ENCODE assay signal across 1 cellular context in genomic region chr19:18436651-18437478, GRCh38.
TF ChIP-seq lines count a peak whose summit lies in the region.

No MANE protein-coding gene starts in this region.

TF ChIP-seq in H1, 55 proteins besides CTCF, POLR2A, EP300 and RAD21:
- TF ChIP-seq RBBP5 (IDR thresholded peaks at IDR 0.05; ENCODE audit: borderline replicate concordance, low read depth, low read length): peak; percentile 23; the same call in 1 of the 2 replicates
- TF ChIP-seq SIN3A (conservative IDR thresholded peaks at IDR 0.05 in 1 of 2, IDR thresholded peaks at IDR 0.05 in 1 of 2; ENCODE audit: low read depth in 1 of 2, low read length in 2 of 2): peak in 1 of 2 experiments; percentile 63; a peak in 2 of 4 replicates
- no peak for TF ChIP-seq CTBP2 (IDR thresholded peaks at IDR 0.05; ENCODE audit: borderline replicate concordance, insufficient read depth, insufficient read length, low read length)
- TF ChIP-seq, protein P1, sequence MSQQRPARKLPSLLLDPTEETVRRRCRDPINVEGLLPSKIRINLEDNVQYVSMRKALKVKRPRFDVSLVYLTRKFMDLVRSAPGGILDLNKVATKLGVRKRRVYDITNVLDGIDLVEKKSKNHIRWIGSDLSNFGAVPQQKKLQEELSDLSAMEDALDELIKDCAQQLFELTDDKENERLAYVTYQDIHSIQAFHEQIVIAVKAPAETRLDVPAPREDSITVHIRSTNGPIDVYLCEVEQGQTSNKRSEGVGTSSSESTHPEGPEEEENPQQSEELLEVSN (IDR thresholded peaks at IDR 0.05): peak; percentile 56; the same call in 1 of the 2 replicates
- no peak for TF ChIP-seq POU5F1 (IDR thresholded peaks at IDR 0.05; ENCODE audit: low read depth, low read length)
- TF ChIP-seq EGR1 (IDR thresholded peaks at IDR 0.05; ENCODE audit: borderline replicate concordance, low read depth, low read length): no peak
- TF ChIP-seq, protein P2, sequence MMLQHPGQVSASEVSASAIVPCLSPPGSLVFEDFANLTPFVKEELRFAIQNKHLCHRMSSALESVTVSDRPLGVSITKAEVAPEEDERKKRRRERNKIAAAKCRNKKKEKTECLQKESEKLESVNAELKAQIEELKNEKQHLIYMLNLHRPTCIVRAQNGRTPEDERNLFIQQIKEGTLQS (IDR thresholded peaks at IDR 0.05; ENCODE audit: insufficient read depth, low read depth, low read length): no peak
- no peak for TF ChIP-seq SIX5 (IDR thresholded peaks at IDR 0.05; ENCODE audit: low read depth, low read length)
- no peak for TF ChIP-seq JUN (IDR thresholded peaks at IDR 0.05; ENCODE audit: low read depth, low read length)
- no peak for TF ChIP-seq TBP (IDR thresholded peaks at IDR 0.05; ENCODE audit: low read depth, low read length)
- TF ChIP-seq YY1 (IDR thresholded peaks at IDR 0.05; ENCODE audit: low read depth, low read length): no peak
- TF ChIP-seq MAX (IDR thresholded peaks at IDR 0.05): peak; percentile 73; the same call in 1 of the 2 replicates
- TF ChIP-seq KDM4A (IDR thresholded peaks at IDR 0.05; ENCODE audit: low read depth, low read length, severe bottlenecking): peak; percentile 76
